ENCODE assay signal across 9 cellular contexts in genomic region chr5:157574456-157575095, GRCh38. TPM values are rescaled to one million over a fixed set of nuclear protein-coding genes. Genes with fewer than 3 reads are reported as not detected.
A peak's percentile ranks its signal among the peaks of the same experiment; 100 is the strongest.
DNase-seq lines count a peak whose midpoint lies in the region; ATAC-seq and TF ChIP-seq lines count a peak whose summit lies in the region.
"Had no signal": no experiment of that assay in that cellular context is flagged by ENCODE, and none has a peak within 500 bp of the region (broad histone marks: within the 10 kb centered on the region; RNA-seq: fewer than 3 reads in every experiment).

No MANE protein-coding gene starts in this region.

- H3K56ac ChIP-seq in mesendoderm (ENCODE audit: low read length): peak overlapping the region; percentile 98

- H4K5ac ChIP-seq in mesendoderm (ENCODE audit: low read length): no peak overlapping the region

- peak overlapping the region; percentile 98 for H3K18ac ChIP-seq in mesendoderm (ENCODE audit: low read length)

- peak overlapping the region; percentile 96 for H3K4ac ChIP-seq in mesendoderm (ENCODE audit: low read depth, low read length)

- peak overlapping the region; percentile 73 for H2AFZ ChIP-seq in ACC112 (ENCODE audit: low read length, unreplicated experiment)

- H3K4me1 ChIP-seq in ACC112 (ENCODE audit: control insufficient read depth, insufficient read depth, low read length, unreplicated experiment) (peaks cover 10% of the 10 kb centered on the region), breast epithelium (no peaks in the 10 kb centered on the region), mesendoderm (ENCODE audit: control insufficient read depth, low read depth, low read length) (peaks cover 20% of the 10 kb centered on the region), upper lobe of right lung (peaks cover 6% of the 10 kb centered on the region)

- peak overlapping the region; percentile 7 for H4K8ac ChIP-seq in mesendoderm (ENCODE audit: low read depth, low read length)

- DNase-seq in breast epithelium (ENCODE audit: low spot score in 2 of 2) (no peak), mesendoderm (peak; percentile 57), upper lobe of right lung (no peak), T-helper 9 cell (no peak), NCI-H524 treated with DMSO at 0.1 percent for 48 hours (lab: John Stamatoyannopoulos, UW) (no peak), GM19240 (ENCODE audit: insufficient read length, low spot score) (no peak)

- H3K79me1 ChIP-seq in mesendoderm (ENCODE audit: low read length): peaks cover 4% of the 10 kb centered on the region

- peak overlapping the region; percentile 78 for H3K4me3 ChIP-seq in ACC112 (ENCODE audit: low read depth, low read length)
- H3K4me3 ChIP-seq in breast epithelium: peak overlapping the region; percentile 62 to 82 (median 75)
- H3K4me3 ChIP-seq in mesendoderm (ENCODE audit: low read length): peak overlapping the region; percentile 93
- peak overlapping the region; percentile 69 for H3K4me3 ChIP-seq in upper lobe of right lung

- H2AK5ac ChIP-seq in mesendoderm (ENCODE audit: low read length): no peak overlapping the region

- H2BK120ac ChIP-seq in mesendoderm (ENCODE audit: low read depth, low read length): no peak overlapping the region

- intact Hi-C loops in breast epithelium (cut with DNase I; ENCODE audit: low total_unique reads) (no loop called here), upper lobe of right lung (cut with DNase I) (no loop called here)

- H3K9ac ChIP-seq in mesendoderm (ENCODE audit: low read length): peak overlapping the region; percentile 82

- no peak overlapping the region for H2BK15ac ChIP-seq in mesendoderm (replicated peaks; ENCODE audit: low read depth)

- H3K27me3 ChIP-seq in ACC112 (ENCODE audit: insufficient read depth, low read length): no peaks in the 10 kb centered on the region
- peaks cover 0 to 19% of the 10 kb centered on the region in 2 donors for H3K27me3 ChIP-seq in breast epithelium
- H3K27me3 ChIP-seq in mesendoderm (ENCODE audit: insufficient read depth, low read length, poor library complexity): no peaks in the 10 kb centered on the region
- H3K27me3 ChIP-seq in upper lobe of right lung: peaks cover 4% of the 10 kb centered on the region

- no peak for TF ChIP-seq EP300 in Ishikawa (IDR thresholded peaks at IDR 0.05; ENCODE audit: borderline replicate concordance)

- H3K36me3 ChIP-seq in ACC112 (ENCODE audit: insufficient read depth, low read length) (no peaks in the 10 kb centered on the region), breast epithelium (no peaks in the 10 kb centered on the region), mesendoderm (ENCODE audit: control insufficient read depth, insufficient read depth, low read length) (peaks cover 4% of the 10 kb centered on the region), upper lobe of right lung (no peaks in the 10 kb centered on the region)

- no peak for TF ChIP-seq CTCF in breast epithelium (IDR thresholded peaks at IDR 0.05)
- TF ChIP-seq CTCF in upper lobe of right lung (IDR thresholded peaks at IDR 0.05): no peak

- H3K4me2 ChIP-seq in mesendoderm (ENCODE audit: low read length): peak overlapping the region; percentile 47

- H3K27ac ChIP-seq in ACC112 (ENCODE audit: low read depth, low read length) (no peak overlapping the region), breast epithelium (peak overlapping the region in 1 of 2 donors; percentile 71), mesendoderm (ENCODE audit: low read depth, low read length) (peak overlapping the region; percentile 97), upper lobe of right lung (peak overlapping the region; percentile 84)

- no peaks in the 10 kb centered on the region for H3K9me3 ChIP-seq in breast epithelium
- no peaks in the 10 kb centered on the region for H3K9me3 ChIP-seq in upper lobe of right lung
- H3K9me3 ChIP-seq: body of pancreas had no signal

- no peak for TF ChIP-seq POLR2A in breast epithelium (IDR thresholded peaks at IDR 0.05)

- H3K23ac ChIP-seq in mesendoderm (ENCODE audit: low read length): peak overlapping the region; percentile 80

- no peak for TF ChIP-seq RAD21 in Ishikawa (IDR thresholded peaks at IDR 0.05; ENCODE audit: low read depth)

- H3K79me2 ChIP-seq in ACC112 (ENCODE audit: control insufficient read depth, insufficient read depth, low read length, unreplicated experiment): peaks cover 6% of the 10 kb centered on the region
- H3K79me2 ChIP-seq in mesendoderm (ENCODE audit: control insufficient read depth, insufficient read depth, low read length): peaks cover 47% of the 10 kb centered on the region

- no peak for ATAC-seq in upper lobe of right lung

- peak overlapping the region; percentile 94 for H2BK5ac ChIP-seq in mesendoderm (ENCODE audit: low read length)

- WGBS in mesendoderm (ENCODE audit: extremely low coverage, insufficient coverage, low lambda C conversion rate): no CpG with 5 or more reads among the region's 39 CpGs

TF ChIP-seq in Ishikawa, 13 proteins besides CTCF, POLR2A, EP300 and RAD21:
- TF ChIP-seq REST (IDR thresholded peaks at IDR 0.05; ENCODE audit: low read depth) (no peak), TAF1 (IDR thresholded peaks at IDR 0.05; ENCODE audit: low read depth) (peak; percentile 31; the same call in 1 of the 2 replicates)

RNA-seq across cellular contexts. Expression of gene ADAM19, which starts 1.0 kb away (rescaled TPM):
- total RNA-seq in breast epithelium (1 to 10 TPM; 1.9 to 3.6 (median 3.5) TPM), upper lobe of right lung (10.6 TPM)
- polyA plus RNA-seq in mesendoderm (2013, experiment 1 of 2): 126 TPM
- polyA plus RNA-seq in mesendoderm (2013, experiment 2 of 2): 123 TPM
